Comparison of ENCODE assay signal across 1 cellular context in the genomic region with DNA sequence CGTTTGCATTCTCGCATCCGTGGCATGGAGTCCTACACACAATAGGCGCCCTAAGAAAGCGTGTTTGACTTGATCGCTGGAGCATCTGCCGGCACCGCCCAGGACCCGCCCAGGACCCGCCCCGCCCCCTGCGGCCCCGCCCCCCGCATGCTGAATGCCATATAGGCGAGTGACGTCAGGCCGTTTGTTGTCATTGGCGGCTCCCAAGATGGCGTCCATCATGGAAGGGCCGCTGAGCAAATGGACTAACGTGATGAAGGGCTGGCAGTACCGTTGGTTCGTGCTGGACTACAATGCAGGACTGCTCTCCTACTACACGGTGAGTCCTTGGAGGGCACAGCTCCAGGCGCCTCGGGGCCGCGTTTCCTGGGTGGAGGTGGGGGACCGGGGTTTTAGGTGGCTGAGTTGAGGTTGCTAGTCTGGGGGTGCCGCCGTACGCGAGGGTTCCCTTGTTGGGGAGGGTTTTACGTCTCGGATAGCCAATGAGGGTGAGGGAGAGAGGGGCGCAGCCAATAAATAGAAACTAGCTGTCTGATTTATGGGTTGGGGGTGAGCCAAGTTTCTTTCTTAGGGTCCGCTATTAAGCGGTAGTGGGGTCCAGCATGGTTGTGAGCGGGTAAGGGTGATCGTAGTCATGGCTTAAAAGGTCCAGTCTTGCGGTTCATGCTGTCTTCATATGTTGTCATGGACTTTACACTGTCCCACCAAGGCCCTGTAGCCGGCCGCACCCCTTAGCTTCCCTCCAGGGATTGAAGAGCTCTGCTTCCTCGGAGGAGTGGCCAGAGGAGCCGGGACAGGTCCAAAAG.
A peak's percentile ranks its signal among the peaks of the same experiment; 100 is the strongest.
TF ChIP-seq lines count a peak whose summit lies in the region.

A gene with protein sequence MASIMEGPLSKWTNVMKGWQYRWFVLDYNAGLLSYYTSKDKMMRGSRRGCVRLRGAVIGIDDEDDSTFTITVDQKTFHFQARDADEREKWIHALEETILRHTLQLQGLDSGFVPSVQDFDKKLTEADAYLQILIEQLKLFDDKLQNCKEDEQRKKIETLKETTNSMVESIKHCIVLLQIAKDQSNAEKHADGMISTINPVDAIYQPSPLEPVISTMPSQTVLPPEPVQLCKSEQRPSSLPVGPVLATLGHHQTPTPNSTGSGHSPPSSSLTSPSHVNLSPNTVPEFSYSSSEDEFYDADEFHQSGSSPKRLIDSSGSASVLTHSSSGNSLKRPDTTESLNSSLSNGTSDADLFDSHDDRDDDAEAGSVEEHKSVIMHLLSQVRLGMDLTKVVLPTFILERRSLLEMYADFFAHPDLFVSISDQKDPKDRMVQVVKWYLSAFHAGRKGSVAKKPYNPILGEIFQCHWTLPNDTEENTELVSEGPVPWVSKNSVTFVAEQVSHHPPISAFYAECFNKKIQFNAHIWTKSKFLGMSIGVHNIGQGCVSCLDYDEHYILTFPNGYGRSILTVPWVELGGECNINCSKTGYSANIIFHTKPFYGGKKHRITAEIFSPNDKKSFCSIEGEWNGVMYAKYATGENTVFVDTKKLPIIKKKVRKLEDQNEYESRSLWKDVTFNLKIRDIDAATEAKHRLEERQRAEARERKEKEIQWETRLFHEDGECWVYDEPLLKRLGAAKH (plus strand): TSS at position 190 of the 806 bp plus-strand sequence. CDS start 19 bp downstream, at position 209.

TF ChIP-seq in K562, 482 proteins besides CTCF, POLR2A, EP300 and RAD21 (continued from another document and continues in another):
- TF ChIP-seq, protein P1, sequence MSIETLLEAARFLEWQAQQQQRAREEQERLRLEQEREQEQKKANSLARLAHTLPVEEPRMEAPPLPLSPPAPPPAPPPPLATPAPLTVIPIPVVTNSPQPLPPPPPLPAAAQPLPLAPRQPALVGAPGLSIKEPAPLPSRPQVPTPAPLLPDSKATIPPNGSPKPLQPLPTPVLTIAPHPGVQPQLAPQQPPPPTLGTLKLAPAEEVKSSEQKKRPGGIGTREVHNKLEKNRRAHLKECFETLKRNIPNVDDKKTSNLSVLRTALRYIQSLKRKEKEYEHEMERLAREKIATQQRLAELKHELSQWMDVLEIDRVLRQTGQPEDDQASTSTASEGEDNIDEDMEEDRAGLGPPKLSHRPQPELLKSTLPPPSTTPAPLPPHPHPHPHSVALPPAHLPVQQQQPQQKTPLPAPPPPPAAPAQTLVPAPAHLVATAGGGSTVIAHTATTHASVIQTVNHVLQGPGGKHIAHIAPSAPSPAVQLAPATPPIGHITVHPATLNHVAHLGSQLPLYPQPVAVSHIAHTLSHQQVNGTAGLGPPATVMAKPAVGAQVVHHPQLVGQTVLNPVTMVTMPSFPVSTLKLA (conservative IDR thresholded peaks at IDR 0.05): peak; percentile 84 to 91
- TF ChIP-seq GABPA (tag; conservative IDR thresholded peaks at IDR 0.05; ENCODE audit: low read depth) (no peak), MIER1 (IDR thresholded peaks at IDR 0.05; ENCODE audit: low read depth) (no peak; the same call in 1 of the 2 replicates), HCFC1 (IDR thresholded peaks at IDR 0.05; ENCODE audit: low read depth, low read length) (peak; percentile 53), ZFP30 (CRISPR knock-in tag; IDR thresholded peaks at IDR 0.05; ENCODE audit: borderline replicate concordance) (no peak), NR1H2 (CRISPR knock-in tag; IDR thresholded peaks at IDR 0.05) (no peak), CBX3 (IDR thresholded peaks at IDR 0.05; ENCODE audit: borderline replicate concordance in 1 of 2, low read length in 2 of 2) (no peak), ZNF444 (CRISPR knock-in tag; IDR thresholded peaks at IDR 0.05) (no peak), DIDO1 (tag; IDR thresholded peaks at IDR 0.05; ENCODE audit: low read depth) (0 out of 2 replicates have a peak, but pooled peaks have one; percentile 51), FIP1L1 (IDR thresholded peaks at IDR 0.05; ENCODE audit: low read depth, low read length, poor library complexity, severe bottlenecking) (no peak), ZNF766 (CRISPR knock-in tag; conservative IDR thresholded peaks at IDR 0.05) (peak; percentile 77), ATF1 (CRISPR knock-in tag; IDR thresholded peaks at IDR 0.05) (no peak), ATF1 (tag; IDR thresholded peaks at IDR 0.05) (peak; percentile 92), RBFOX2 (IDR thresholded peaks at IDR 0.05; ENCODE audit: low read depth, low read length) (peak; percentile 88), ZNF589 (CRISPR knock-in tag; IDR thresholded peaks at IDR 0.05; ENCODE audit: low read depth) (no peak), BRCA1 (IDR thresholded peaks at IDR 0.05) (no peak), BRCA1 (CRISPR knock-in tag; IDR thresholded peaks at IDR 0.05) (no peak), SNIP1 (IDR thresholded peaks at IDR 0.05; ENCODE audit: low read depth) (no peak), ETV1 (tag; conservative IDR thresholded peaks at IDR 0.05; ENCODE audit: low read depth) (no peak), TCF7L2 (IDR thresholded peaks at IDR 0.05; ENCODE audit: low read depth, low read length) (no peak), POLR2AphosphoS5 (IDR thresholded peaks at IDR 0.05; ENCODE audit: control insufficient read depth, insufficient read depth, low read depth, low read length) (peak; percentile 92), ZFX (CRISPR knock-in tag; IDR thresholded peaks at IDR 0.05) (peak; percentile 61), ZBTB7A (IDR thresholded peaks at IDR 0.05; ENCODE audit: borderline replicate concordance, control insufficient read depth, low read depth, low read length) (no peak), CBFA2T2 (conservative IDR thresholded peaks at IDR 0.05) (no peak), ERF (CRISPR knock-in tag; IDR thresholded peaks at IDR 0.05) (no peak), HMG20B (CRISPR knock-in tag; IDR thresholded peaks at IDR 0.05) (no peak), BDP1 (IDR thresholded peaks at IDR 0.05; ENCODE audit: insufficient read depth, insufficient read length) (no peak), HSF4 (CRISPR knock-in tag; IDR thresholded peaks at IDR 0.05; ENCODE audit: borderline replicate concordance) (no peak), ARHGAP35 (IDR thresholded peaks at IDR 0.05; ENCODE audit: partially characterized antibody) (no peak), ZNF23 (CRISPR knock-in tag; IDR thresholded peaks at IDR 0.05) (no peak), TBL1XR1 (IDR thresholded peaks at IDR 0.05; ENCODE audit: low read length in 2 of 2) (no peak; a peak in 1 of 4 replicates), PCBP2 (IDR thresholded peaks at IDR 0.05; ENCODE audit: low read depth, low read length, poor library complexity, severe bottlenecking) (no peak), CREM (IDR thresholded peaks at IDR 0.05; ENCODE audit: low read depth) (peak; percentile 93), RFX5 (IDR thresholded peaks at IDR 0.05; ENCODE audit: low read depth, low read length) (no peak), KHSRP (IDR thresholded peaks at IDR 0.05) (no peak), ZNF311 (CRISPR knock-in tag; IDR thresholded peaks at IDR 0.05) (no peak), CCNT2 (IDR thresholded peaks at IDR 0.05; ENCODE audit: borderline replicate concordance, extremely low read depth, insufficient read length, low read depth, low read length) (no peak), CREBBP (IDR thresholded peaks at IDR 0.05; ENCODE audit: low read depth, low read length) (no peak), ZNF668 (CRISPR knock-in tag; IDR thresholded peaks at IDR 0.05) (no peak), SAP30 (IDR thresholded peaks at IDR 0.05; ENCODE audit: borderline replicate concordance, insufficient read depth, low read depth, low read length, poor library complexity, severe bottlenecking) (peak; percentile 80), ZNF830 (CRISPR knock-in tag; IDR thresholded peaks at IDR 0.05) (no peak), ZNF551 (CRISPR knock-in tag; IDR thresholded peaks at IDR 0.05) (no peak), NR4A1 (CRISPR knock-in tag; IDR thresholded peaks at IDR 0.05) (no peak), NR4A1 (tag; IDR thresholded peaks at IDR 0.05) (no peak), ZNF224 (CRISPR knock-in tag; IDR thresholded peaks at IDR 0.05) (no peak), DDX20 (tag; IDR thresholded peaks at IDR 0.05; ENCODE audit: low read depth) (no peak), ZNF561 (CRISPR knock-in tag; conservative IDR thresholded peaks at IDR 0.05) (no peak), HOXB6 (CRISPR knock-in tag; IDR thresholded peaks at IDR 0.05; ENCODE audit: borderline replicate concordance) (peak; percentile 34; the same call in 1 of the 2 replicates)
- TF ChIP-seq, protein P2, sequence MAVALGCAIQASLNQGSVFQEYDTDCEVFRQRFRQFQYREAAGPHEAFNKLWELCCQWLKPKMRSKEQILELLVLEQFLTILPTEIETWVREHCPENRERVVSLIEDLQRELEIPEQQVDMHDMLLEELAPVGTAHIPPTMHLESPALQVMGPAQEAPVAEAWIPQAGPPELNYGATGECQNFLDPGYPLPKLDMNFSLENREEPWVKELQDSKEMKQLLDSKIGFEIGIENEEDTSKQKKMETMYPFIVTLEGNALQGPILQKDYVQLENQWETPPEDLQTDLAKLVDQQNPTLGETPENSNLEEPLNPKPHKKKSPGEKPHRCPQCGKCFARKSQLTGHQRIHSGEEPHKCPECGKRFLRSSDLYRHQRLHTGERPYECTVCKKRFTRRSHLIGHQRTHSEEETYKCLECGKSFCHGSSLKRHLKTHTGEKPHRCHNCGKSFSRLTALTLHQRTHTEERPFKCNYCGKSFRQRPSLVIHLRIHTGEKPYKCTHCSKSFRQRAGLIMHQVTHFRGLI (CRISPR knock-in tag; IDR thresholded peaks at IDR 0.05): no peak
- TF ChIP-seq, protein P3, sequence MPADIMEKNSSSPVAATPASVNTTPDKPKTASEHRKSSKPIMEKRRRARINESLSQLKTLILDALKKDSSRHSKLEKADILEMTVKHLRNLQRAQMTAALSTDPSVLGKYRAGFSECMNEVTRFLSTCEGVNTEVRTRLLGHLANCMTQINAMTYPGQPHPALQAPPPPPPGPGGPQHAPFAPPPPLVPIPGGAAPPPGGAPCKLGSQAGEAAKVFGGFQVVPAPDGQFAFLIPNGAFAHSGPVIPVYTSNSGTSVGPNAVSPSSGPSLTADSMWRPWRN (IDR thresholded peaks at IDR 0.05; ENCODE audit: low read depth): no peak
- TF ChIP-seq, protein P4, sequence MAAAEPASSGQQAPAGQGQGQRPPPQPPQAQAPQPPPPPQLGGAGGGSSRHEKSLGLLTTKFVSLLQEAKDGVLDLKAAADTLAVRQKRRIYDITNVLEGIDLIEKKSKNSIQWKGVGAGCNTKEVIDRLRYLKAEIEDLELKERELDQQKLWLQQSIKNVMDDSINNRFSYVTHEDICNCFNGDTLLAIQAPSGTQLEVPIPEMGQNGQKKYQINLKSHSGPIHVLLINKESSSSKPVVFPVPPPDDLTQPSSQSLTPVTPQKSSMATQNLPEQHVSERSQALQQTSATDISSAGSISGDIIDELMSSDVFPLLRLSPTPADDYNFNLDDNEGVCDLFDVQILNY (CRISPR knock-in tag; IDR thresholded peaks at IDR 0.05): peak; percentile 60; the same call in 1 of the 2 replicates
- TF ChIP-seq, protein P5, sequence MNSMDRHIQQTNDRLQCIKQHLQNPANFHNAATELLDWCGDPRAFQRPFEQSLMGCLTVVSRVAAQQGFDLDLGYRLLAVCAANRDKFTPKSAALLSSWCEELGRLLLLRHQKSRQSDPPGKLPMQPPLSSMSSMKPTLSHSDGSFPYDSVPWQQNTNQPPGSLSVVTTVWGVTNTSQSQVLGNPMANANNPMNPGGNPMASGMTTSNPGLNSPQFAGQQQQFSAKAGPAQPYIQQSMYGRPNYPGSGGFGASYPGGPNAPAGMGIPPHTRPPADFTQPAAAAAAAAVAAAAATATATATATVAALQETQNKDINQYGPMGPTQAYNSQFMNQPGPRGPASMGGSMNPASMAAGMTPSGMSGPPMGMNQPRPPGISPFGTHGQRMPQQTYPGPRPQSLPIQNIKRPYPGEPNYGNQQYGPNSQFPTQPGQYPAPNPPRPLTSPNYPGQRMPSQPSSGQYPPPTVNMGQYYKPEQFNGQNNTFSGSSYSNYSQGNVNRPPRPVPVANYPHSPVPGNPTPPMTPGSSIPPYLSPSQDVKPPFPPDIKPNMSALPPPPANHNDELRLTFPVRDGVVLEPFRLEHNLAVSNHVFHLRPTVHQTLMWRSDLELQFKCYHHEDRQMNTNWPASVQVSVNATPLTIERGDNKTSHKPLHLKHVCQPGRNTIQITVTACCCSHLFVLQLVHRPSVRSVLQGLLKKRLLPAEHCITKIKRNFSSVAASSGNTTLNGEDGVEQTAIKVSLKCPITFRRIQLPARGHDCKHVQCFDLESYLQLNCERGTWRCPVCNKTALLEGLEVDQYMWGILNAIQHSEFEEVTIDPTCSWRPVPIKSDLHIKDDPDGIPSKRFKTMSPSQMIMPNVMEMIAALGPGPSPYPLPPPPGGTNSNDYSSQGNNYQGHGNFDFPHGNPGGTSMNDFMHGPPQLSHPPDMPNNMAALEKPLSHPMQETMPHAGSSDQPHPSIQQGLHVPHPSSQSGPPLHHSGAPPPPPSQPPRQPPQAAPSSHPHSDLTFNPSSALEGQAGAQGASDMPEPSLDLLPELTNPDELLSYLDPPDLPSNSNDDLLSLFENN (IDR thresholded peaks at IDR 0.05; ENCODE audit: low read depth in 2 of 2, low read length in 2 of 2): peak in 1 of 2 experiments; percentile 60; a peak in 1 of 4 replicates
- TF ChIP-seq, protein P6, sequence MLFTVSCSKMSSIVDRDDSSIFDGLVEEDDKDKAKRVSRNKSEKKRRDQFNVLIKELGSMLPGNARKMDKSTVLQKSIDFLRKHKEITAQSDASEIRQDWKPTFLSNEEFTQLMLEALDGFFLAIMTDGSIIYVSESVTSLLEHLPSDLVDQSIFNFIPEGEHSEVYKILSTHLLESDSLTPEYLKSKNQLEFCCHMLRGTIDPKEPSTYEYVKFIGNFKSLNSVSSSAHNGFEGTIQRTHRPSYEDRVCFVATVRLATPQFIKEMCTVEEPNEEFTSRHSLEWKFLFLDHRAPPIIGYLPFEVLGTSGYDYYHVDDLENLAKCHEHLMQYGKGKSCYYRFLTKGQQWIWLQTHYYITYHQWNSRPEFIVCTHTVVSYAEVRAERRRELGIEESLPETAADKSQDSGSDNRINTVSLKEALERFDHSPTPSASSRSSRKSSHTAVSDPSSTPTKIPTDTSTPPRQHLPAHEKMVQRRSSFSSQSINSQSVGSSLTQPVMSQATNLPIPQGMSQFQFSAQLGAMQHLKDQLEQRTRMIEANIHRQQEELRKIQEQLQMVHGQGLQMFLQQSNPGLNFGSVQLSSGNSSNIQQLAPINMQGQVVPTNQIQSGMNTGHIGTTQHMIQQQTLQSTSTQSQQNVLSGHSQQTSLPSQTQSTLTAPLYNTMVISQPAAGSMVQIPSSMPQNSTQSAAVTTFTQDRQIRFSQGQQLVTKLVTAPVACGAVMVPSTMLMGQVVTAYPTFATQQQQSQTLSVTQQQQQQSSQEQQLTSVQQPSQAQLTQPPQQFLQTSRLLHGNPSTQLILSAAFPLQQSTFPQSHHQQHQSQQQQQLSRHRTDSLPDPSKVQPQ (CRISPR knock-in tag; IDR thresholded peaks at IDR 0.05; ENCODE audit: borderline replicate concordance): no peak
- TF ChIP-seq, protein P7, sequence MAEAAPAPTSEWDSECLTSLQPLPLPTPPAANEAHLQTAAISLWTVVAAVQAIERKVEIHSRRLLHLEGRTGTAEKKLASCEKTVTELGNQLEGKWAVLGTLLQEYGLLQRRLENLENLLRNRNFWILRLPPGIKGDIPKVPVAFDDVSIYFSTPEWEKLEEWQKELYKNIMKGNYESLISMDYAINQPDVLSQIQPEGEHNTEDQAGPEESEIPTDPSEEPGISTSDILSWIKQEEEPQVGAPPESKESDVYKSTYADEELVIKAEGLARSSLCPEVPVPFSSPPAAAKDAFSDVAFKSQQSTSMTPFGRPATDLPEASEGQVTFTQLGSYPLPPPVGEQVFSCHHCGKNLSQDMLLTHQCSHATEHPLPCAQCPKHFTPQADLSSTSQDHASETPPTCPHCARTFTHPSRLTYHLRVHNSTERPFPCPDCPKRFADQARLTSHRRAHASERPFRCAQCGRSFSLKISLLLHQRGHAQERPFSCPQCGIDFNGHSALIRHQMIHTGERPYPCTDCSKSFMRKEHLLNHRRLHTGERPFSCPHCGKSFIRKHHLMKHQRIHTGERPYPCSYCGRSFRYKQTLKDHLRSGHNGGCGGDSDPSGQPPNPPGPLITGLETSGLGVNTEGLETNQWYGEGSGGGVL (CRISPR knock-in tag; IDR thresholded peaks at IDR 0.05): no peak
